ENCODE assay signal across 8 cellular contexts in the genomic region with DNA sequence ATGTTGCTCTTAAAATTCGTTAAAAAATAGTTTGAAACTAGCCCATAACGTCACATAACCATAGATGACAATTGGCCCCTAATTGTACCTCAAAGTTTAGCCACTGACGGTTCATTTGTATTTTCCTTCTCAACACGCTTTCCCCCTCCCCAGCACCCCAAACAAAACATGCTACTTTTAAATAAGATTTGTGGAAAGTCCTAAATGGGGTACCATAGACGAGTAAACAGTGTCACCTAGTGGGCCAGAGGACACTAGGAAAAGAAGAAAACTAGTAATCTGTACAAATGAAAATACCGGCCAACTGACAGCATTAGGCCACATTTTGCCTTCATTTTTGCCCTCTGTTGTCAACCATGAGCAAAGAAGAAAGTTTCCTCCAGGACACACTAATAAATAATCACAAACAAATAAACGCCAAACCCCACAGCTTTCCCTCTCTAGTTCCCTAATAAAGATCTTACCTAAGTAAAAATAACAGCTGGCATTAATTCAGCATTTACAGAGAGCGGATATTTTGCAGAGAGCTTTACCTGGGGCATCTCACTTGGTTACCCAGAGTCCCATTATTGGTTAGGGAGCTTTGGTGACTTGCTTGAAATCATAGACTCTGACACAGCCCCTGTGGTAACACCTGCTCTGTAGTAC.
DNase-seq lines count a peak whose midpoint lies in the region; ATAC-seq and TF ChIP-seq lines count a peak whose summit lies in the region.

No MANE protein-coding gene starts in this region.

- peak; percentile 82 for TF ChIP-seq CTCF in VCaP (conservative IDR thresholded peaks at IDR 0.05)

- H3K27ac ChIP-seq in VCaP = no peak overlapping the region

- DNase-seq in Daoy (ENCODE audit: low read depth) = peak; percentile 38
- peak; percentile 45 for DNase-seq in NCI-H1417 treated with DMSO at 0.1 percent for 48 hours (lab: John Stamatoyannopoulos, UW)
- DNase-seq in left lobe of liver (ENCODE audit: low spot score) = no peak
- no peak for DNase-seq in cortex of kidney (lab: John Stamatoyannopoulos, UW)
- DNase-seq in left cardiac atrium = no peak

- ATAC-seq in left lobe of liver (peak; percentile 84), GM19395 (IDR thresholded peaks at IDR 0.05; ENCODE audit: unreplicated experiment) (no peak), HG03095 (IDR thresholded peaks at IDR 0.05; ENCODE audit: unreplicated experiment) (no peak), left cardiac atrium (no peak)

- intact Hi-C loops in left cardiac atrium (cut with DNase I) = no loop called here

Comparison
In these comparisons a context has a peak if more than half of its experiments do, and no peak if none do; other contexts are left out.
1. DNase-seq: peak in Daoy (single experiment) and NCI-H1417 treated with DMSO at 0.1 percent for 48 hours (single experiment); none in left lobe of liver (single experiment), cortex of kidney (single experiment) and left cardiac atrium (single experiment).